Comparison of ENCODE assay signal across 23 cellular contexts in the genomic region with DNA sequence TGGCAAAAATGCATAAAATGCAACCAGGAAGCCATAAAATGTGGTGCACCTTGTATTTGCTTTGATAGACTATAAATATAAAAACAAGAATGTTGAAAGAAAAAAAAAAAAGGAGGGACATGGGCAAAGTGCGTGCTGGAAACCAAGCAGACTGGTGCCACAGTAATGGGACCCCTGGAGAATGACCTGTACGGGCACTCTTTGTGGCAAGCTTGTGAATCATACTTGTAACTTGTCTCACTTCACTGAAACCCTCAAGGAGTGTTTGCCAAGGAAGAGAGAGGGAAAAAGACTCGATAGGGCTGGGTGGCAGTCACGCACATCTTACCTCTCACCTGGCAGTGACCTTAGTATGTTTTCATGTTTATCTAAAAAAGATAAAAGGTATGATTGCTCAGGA.
"Had no signal": no experiment of that assay in that cellular context is flagged by ENCODE, and none has a peak within 500 bp of the region (broad histone marks: within the 10 kb centered on the region; RNA-seq: fewer than 3 reads in every experiment).

No MANE protein-coding gene starts in this region.

- H3K4me2 ChIP-seq: neural progenitor cell had no signal

- H3K4me3 ChIP-seq: adrenal gland, ascending aorta, esophagus muscularis mucosa, gastroesophageal sphincter, heart left ventricle, lung, neural progenitor cell had no signal

- H3K9me3 Mint-ChIP-seq: activated T-helper 17 cell treated with anti-CD3 and anti-CD28 coated beads, Interleukin-2, amount 50 U/mL, for 72 hours; effector memory CD8-positive, alpha-beta T cell; neural progenitor cell had no signal

- H2AFZ ChIP-seq: neural progenitor cell had no signal

- H3K27me3 ChIP-seq: adrenal gland, ascending aorta, brain microvascular endothelial cell, neural progenitor cell had no signal

- H3K27ac Mint-ChIP-seq: activated naive CD8-positive, alpha-beta T cell; activated T-helper 17 cell treated with anti-CD3 and anti-CD28 coated beads, Interleukin-2, amount 50 U/mL, for 72 hours; effector memory CD8-positive, alpha-beta T cell; naive thymus-derived CD4-positive, alpha-beta T cell; neural progenitor cell had no signal

- H3K36me3 Mint-ChIP-seq: activated naive CD8-positive, alpha-beta T cell; naive thymus-derived CD4-positive, alpha-beta T cell; neural progenitor cell had no signal

- ATAC-seq: activated T-helper 17 cell treated with anti-CD3 and anti-CD28 coated beads, Interleukin-2, amount 50 U/mL, for 72 hours; effector memory CD8-positive, alpha-beta T cell; gastroesophageal sphincter; heart left ventricle; left lobe of liver; naive thymus-derived CD4-positive, alpha-beta T cell had no signal

- H3K36me3 ChIP-seq: adrenal gland, ascending aorta, brain microvascular endothelial cell, esophagus muscularis mucosa, gastroesophageal sphincter, heart left ventricle, neural progenitor cell had no signal

- H3K4me3 Mint-ChIP-seq: activated naive CD8-positive, alpha-beta T cell; activated T-helper 17 cell treated with anti-CD3 and anti-CD28 coated beads, Interleukin-2, amount 50 U/mL, for 72 hours; effector memory CD8-positive, alpha-beta T cell; naive thymus-derived CD4-positive, alpha-beta T cell; neural progenitor cell had no signal

- H3K4me1 Mint-ChIP-seq: activated T-helper 17 cell treated with anti-CD3 and anti-CD28 coated beads, Interleukin-2, amount 50 U/mL, for 72 hours; naive thymus-derived CD4-positive, alpha-beta T cell had no signal

- H3K4me1 ChIP-seq: adrenal gland, ascending aorta, esophagus muscularis mucosa, gastroesophageal sphincter, heart left ventricle, neural progenitor cell had no signal

- DNase-seq: activated CD4-positive, alpha-beta T cell treated with anti-CD3 and anti-CD28 coated beads for 1 hour; activated CD4-positive, alpha-beta T cell treated with anti-CD3 and anti-CD28 coated beads, Interleukin-2, amount 50 U/mL, for 1 hour; activated T-cell treated with anti-CD3 and anti-CD28 coated beads, Interleukin-2, amount 50 U/mL, for 1 hour; adrenal gland; brain microvascular endothelial cell; caudate nucleus; dermis blood vessel endothelial cell; effector memory CD8-positive, alpha-beta T cell; heart left ventricle; islet precursor cell; naive thymus-derived CD4-positive, alpha-beta T cell; retina; stimulated activated CD4-positive, alpha-beta T cell treated with anti-CD3 and anti-CD28 coated beads, Interleukin-4, amount 100 ng/mL, for 24 hours; stimulated activated naive CD4-positive, alpha-beta T cell treated with Interleukin-2 at 50 U/mL for 16 hours; T-helper 1 cell had no signal

- H3K27ac ChIP-seq: adrenal gland, ascending aorta, brain microvascular endothelial cell, esophagus muscularis mucosa, gastroesophageal sphincter, heart left ventricle, neural progenitor cell had no signal
